38 cellular contexts compared by ENCODE assay signal in genomic region chr6:36297511-36297910, GRCh38. TPM values are rescaled to one million over a fixed set of nuclear protein-coding genes. Genes with fewer than 3 reads are reported as not detected.
"Had no signal": no experiment of that assay in that cellular context is flagged by ENCODE, and none has a peak within 500 bp of the region (broad histone marks: within the 10 kb centered on the region; RNA-seq: fewer than 3 reads in every experiment).

No MANE protein-coding gene starts in this region.

- H3K36me3 ChIP-seq: breast epithelium, gastroesophageal sphincter, ovary, prostate gland, sigmoid colon, thyroid gland, upper lobe of right lung had no signal

- H3K27me3 Mint-ChIP-seq: dendritic cell treated with granulocyte-macrophage colony-stimulating factor and Interleukin-4, amounts not matched to agents 40 ng/mL and 50 ng/mL, for 4 days had no signal

- H3K27ac ChIP-seq: breast epithelium, gastroesophageal sphincter, hepatocyte, ovary, prostate gland, sigmoid colon, thyroid gland, upper lobe of right lung, VCaP had no signal

- H3K27me3 ChIP-seq: breast epithelium, hepatocyte, ovary, thyroid gland had no signal

- H3K9me3 ChIP-seq: breast epithelium, gastroesophageal sphincter, ovary, prostate gland, sigmoid colon, thyroid gland, upper lobe of right lung had no signal

- H3K4me1 ChIP-seq: breast epithelium, prostate gland, sigmoid colon, upper lobe of right lung had no signal

- H3K4me3 ChIP-seq: breast epithelium, gastroesophageal sphincter, hepatocyte, ovary, prostate gland, sigmoid colon, smooth muscle cell, thyroid gland, upper lobe of right lung had no signal

- H3K4me3 Mint-ChIP-seq: activated naive CD4-positive, alpha-beta T cell treated with anti-CD3 and anti-CD28 coated beads, Interleukin-2, amount 10 ng/mL, durations not matched to agents 7 days and 5 days; activated naive CD8-positive, alpha-beta T cell treated with anti-CD3 and anti-CD28 coated beads, Interleukin-2, amount 10 ng/mL, durations not matched to agents 7 days and 5 days; dendritic cell treated with granulocyte-macrophage colony-stimulating factor and Interleukin-4, amounts not matched to agents 40 ng/mL and 50 ng/mL, for 4 days; natural killer cell; stimulated activated memory B cell treated with anti-CD40 and anti-IgM and Interleukin-4, amounts not matched to agents 10 μg/mL and 1 μg/mL and 100 μg/mL, for 72 hours; stimulated activated naive CD8-positive, alpha-beta T cell treated with anti-CD3 and anti-CD28 coated beads, Interleukin-15, amount 100 ng/mL, for 72 hours; T-helper 1 cell treated with Interleukin-12 subunit alpha and Interleukin-12 subunit beta and Interleukin-4 antibody, amounts not matched to agents 30 μg/mL and 1 μg/mL, for 36 hours had no signal

- DNase-seq: activated CD4-positive, alpha-beta T cell treated with anti-CD3 and anti-CD28 coated beads for 4 hours; activated CD4-positive, alpha-beta T cell treated with anti-CD3 and anti-CD28 coated beads, Interleukin-2, amount 50 U/mL, for 4 hours; activated effector memory CD4-positive, alpha-beta T cell treated with anti-CD3 and anti-CD28 coated beads, Interleukin-2, amount 50 U/mL, for 16 hours; activated naive CD4-positive, alpha-beta T cell treated with anti-CD3 and anti-CD28 coated beads, Interleukin-2, amount 10 ng/mL, durations not matched to agents 7 days and 5 days; activated naive CD8-positive, alpha-beta T cell treated with anti-CD3 and anti-CD28 coated beads, Interleukin-2, amount 10 ng/mL, durations not matched to agents 7 days and 5 days; activated T-cell treated with anti-CD3 and anti-CD28 coated beads for 4 hours; amniotic stem cell; central memory CD4-positive, alpha-beta T cell; effector CD4-positive, alpha-beta T cell; islet precursor cell; left cardiac atrium; left ventricle myocardium superior; natural killer cell; ovary; retina; sigmoid colon; stimulated activated CD4-positive, alpha-beta T cell treated with anti-CD3 and anti-CD28 coated beads, Interleukin-1b, Interleukin-23, amount 100 ng/mL, for 48 hours; stimulated activated CD4-positive, alpha-beta T cell treated with anti-CD3 and anti-CD28 coated beads, Interleukin-4, amount 100 ng/mL, for 4 hours; stimulated activated CD8-positive, alpha-beta memory T cell treated with anti-CD3 and anti-CD28 coated beads, Interleukin-4, amount 100 ng/mL, for 48 hours; stimulated activated naive CD8-positive, alpha-beta T cell treated with anti-CD3 and anti-CD28 coated beads, Interleukin-15, amount 100 ng/mL, for 72 hours; substantia nigra; SW 1271; T-helper 9 cell; thyroid gland; upper lobe of right lung had no signal

- H3K27ac Mint-ChIP-seq: activated naive CD4-positive, alpha-beta T cell treated with anti-CD3 and anti-CD28 coated beads, Interleukin-2, amount 10 ng/mL, durations not matched to agents 7 days and 5 days; activated naive CD8-positive, alpha-beta T cell treated with anti-CD3 and anti-CD28 coated beads, Interleukin-2, amount 10 ng/mL, durations not matched to agents 7 days and 5 days; natural killer cell; stimulated activated memory B cell treated with anti-CD40 and anti-IgM and Interleukin-4, amounts not matched to agents 10 μg/mL and 1 μg/mL and 100 μg/mL, for 72 hours; stimulated activated naive CD8-positive, alpha-beta T cell treated with anti-CD3 and anti-CD28 coated beads, Interleukin-15, amount 100 ng/mL, for 72 hours; T-helper 1 cell treated with Interleukin-12 subunit alpha and Interleukin-12 subunit beta and Interleukin-4 antibody, amounts not matched to agents 30 μg/mL and 1 μg/mL, for 36 hours had no signal

- H3K9me3 Mint-ChIP-seq: activated naive CD4-positive, alpha-beta T cell treated with anti-CD3 and anti-CD28 coated beads, Interleukin-2, amount 10 ng/mL, durations not matched to agents 7 days and 5 days; activated naive CD8-positive, alpha-beta T cell treated with anti-CD3 and anti-CD28 coated beads, Interleukin-2, amount 10 ng/mL, durations not matched to agents 7 days and 5 days; dendritic cell treated with granulocyte-macrophage colony-stimulating factor and Interleukin-4, amounts not matched to agents 40 ng/mL and 50 ng/mL, for 4 days; natural killer cell; stimulated activated memory B cell treated with anti-CD40 and anti-IgM and Interleukin-4, amounts not matched to agents 10 μg/mL and 1 μg/mL and 100 μg/mL, for 72 hours; stimulated activated naive CD8-positive, alpha-beta T cell treated with anti-CD3 and anti-CD28 coated beads, Interleukin-15, amount 100 ng/mL, for 72 hours; T-helper 1 cell treated with Interleukin-12 subunit alpha and Interleukin-12 subunit beta and Interleukin-4 antibody, amounts not matched to agents 30 μg/mL and 1 μg/mL, for 36 hours had no signal

- H3K36me3 Mint-ChIP-seq: activated naive CD4-positive, alpha-beta T cell treated with anti-CD3 and anti-CD28 coated beads, Interleukin-2, amount 10 ng/mL, durations not matched to agents 7 days and 5 days; activated naive CD8-positive, alpha-beta T cell treated with anti-CD3 and anti-CD28 coated beads, Interleukin-2, amount 10 ng/mL, durations not matched to agents 7 days and 5 days; natural killer cell; stimulated activated memory B cell treated with anti-CD40 and anti-IgM and Interleukin-4, amounts not matched to agents 10 μg/mL and 1 μg/mL and 100 μg/mL, for 72 hours had no signal

- H3K4me1 Mint-ChIP-seq: activated naive CD4-positive, alpha-beta T cell treated with anti-CD3 and anti-CD28 coated beads, Interleukin-2, amount 10 ng/mL, durations not matched to agents 7 days and 5 days had no signal

RNA-seq across cellular contexts. Expression of gene PNPLA1, which starts 27.7 kb away (rescaled TPM):
- total RNA-seq: activated naive CD8-positive, alpha-beta T cell treated with anti-CD3 and anti-CD28 coated beads, Interleukin-2, amount 10 ng/mL, durations not matched to agents 7 days and 5 days; breast epithelium; epithelial cell of proximal tubule; fibroblast of lung; fibroblast of villous mesenchyme; gastroesophageal sphincter; left cardiac atrium; left ventricle myocardium superior; lung microvascular endothelial cell; sigmoid colon; smooth muscle cell had no signal

RNA-seq across cellular contexts. Expression of gene BNIP5, which starts 39.2 kb away (rescaled TPM):
- total RNA-seq: activated naive CD8-positive, alpha-beta T cell treated with anti-CD3 and anti-CD28 coated beads, Interleukin-2, amount 10 ng/mL, durations not matched to agents 7 days and 5 days; fibroblast of lung; fibroblast of villous mesenchyme; gastroesophageal sphincter; left cardiac atrium; left ventricle myocardium superior; lung microvascular endothelial cell; natural killer cell; sigmoid colon; smooth muscle cell; thyroid gland; upper lobe of right lung had no signal
